Comparison of ENCODE assay signal across 2 cellular contexts in genomic region chr2:219230201-219230540, GRCh38.
A peak's percentile ranks its signal among the peaks of the same experiment; 100 is the strongest.
TF ChIP-seq lines count a peak whose summit lies in the region.

No MANE protein-coding gene starts in this region.

TF ChIP-seq in WTC11, 78 proteins besides CTCF, POLR2A, EP300 and RAD21:
- TF ChIP-seq EMX1 (CRISPR knock-in tag; IDR thresholded peaks at IDR 0.05) (no peak), MYBL2 (CRISPR knock-in tag; IDR thresholded peaks at IDR 0.05) (0 out of 2 replicates have a peak, but pooled peaks have one; percentile 5), TEAD4 (CRISPR knock-in tag; IDR thresholded peaks at IDR 0.05) (no peak), ZNF423 (CRISPR knock-in tag; IDR thresholded peaks at IDR 0.05) (no peak), NFE2L1 (CRISPR knock-in tag; IDR thresholded peaks at IDR 0.05) (0 out of 2 replicates have a peak, but pooled peaks have one; percentile 6), OVOL2 (CRISPR knock-in tag; IDR thresholded peaks at IDR 0.05; ENCODE audit: borderline replicate concordance) (no peak)

TF ChIP-seq in endothelial cell of umbilical vein, 7 proteins besides CTCF, POLR2A, EP300 and RAD21:
- TF ChIP-seq EZH2 (IDR thresholded peaks at IDR 0.05; ENCODE audit: borderline replicate concordance, low read depth, low read length, severe bottlenecking) (no peak), JUN (IDR thresholded peaks at IDR 0.05; ENCODE audit: borderline replicate concordance, insufficient read depth, insufficient read length, low read depth) (no peak), MAX (IDR thresholded peaks at IDR 0.05; ENCODE audit: insufficient read depth, insufficient read length) (no peak), FOS (IDR thresholded peaks at IDR 0.05; ENCODE audit: borderline replicate concordance, insufficient read depth, low read length) (no peak), MYC (IDR thresholded peaks at IDR 0.05; ENCODE audit: low read depth, low read length) (no peak), GATA2 (IDR thresholded peaks at IDR 0.05; ENCODE audit: insufficient read depth, insufficient read length, low read depth, low read length) (no peak), POLR2AphosphoS5 (IDR thresholded peaks at IDR 0.05; ENCODE audit: insufficient read depth, low read depth, low read length) (no peak)
